ENCODE assay signal across 17 cellular contexts in the genomic region with DNA sequence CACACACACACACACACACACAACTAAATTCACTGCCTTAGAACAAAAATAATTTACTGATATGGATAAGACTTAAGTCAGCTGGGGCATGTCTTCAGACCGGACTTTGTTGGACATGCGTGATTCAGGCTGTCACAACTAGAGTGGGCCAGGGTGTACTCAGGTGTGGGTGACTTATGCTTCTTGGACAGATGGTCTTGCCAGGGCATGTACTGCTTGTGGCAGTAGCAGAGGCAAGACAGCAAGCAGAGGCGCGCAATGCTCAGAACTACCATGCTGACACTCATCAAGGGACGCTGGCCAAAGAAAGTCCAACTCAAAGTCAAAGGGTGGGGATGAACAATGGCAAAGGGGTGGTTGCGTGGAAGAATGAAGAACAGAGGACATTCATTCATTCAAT.
DNase-seq lines count a peak whose midpoint lies in the region; ATAC-seq, FAIRE-seq and TF ChIP-seq lines count a peak whose summit lies in the region.
"Had no signal": no experiment of that assay in that cellular context is flagged by ENCODE, and none has a peak within 500 bp of the region (broad histone marks: within the 10 kb centered on the region; RNA-seq: fewer than 3 reads in every experiment).

No MANE protein-coding gene starts in this region.

- intact Hi-C loops in mammary epithelial cell (cut with micrococcal nuclease) (no loop called here), breast epithelium (cut with DNase I; ENCODE audit: low total_unique reads) (no loop called here), HepG2 (cut with micrococcal nuclease; ENCODE audit: unreplicated experiment) (no loop called here)

- BruUV-seq in mammary epithelial cell (replicated peaks; lab: Mats Ljungman, UMichigan) = no TSS peak
- BruUV-seq in HepG2 (replicated peaks; lab: Mats Ljungman, UMichigan) = no TSS peak

- H3K27ac ChIP-seq in mammary epithelial cell (ENCODE audit: insufficient read depth, low read depth, low read length) (no peak overlapping the region), breast epithelium (no peak overlapping the region), neural progenitor cell (no peak overlapping the region), suprapubic skin (no peak overlapping the region), HepG2 (ENCODE audit: extremely low read length, insufficient read depth, low read length) (no peak overlapping the region)
- H3K27ac ChIP-seq: BLaER1, HL-60 had no signal

- 85% methylated on average over 6 of the region's 6 CpGs for WGBS in mammary epithelial cell (ENCODE audit: low coverage, missing lambda C conversion rate)
- WGBS in suprapubic skin = 75% methylated on average over 6 of the region's 6 CpGs
- 50% methylated on average over 6 of the region's 6 CpGs for WGBS in HepG2 (ENCODE audit: low lambda C conversion rate)

- TF ChIP-seq CTCF in mammary epithelial cell (conservative IDR thresholded peaks at IDR 0.05 in 1 of 2, IDR thresholded peaks at IDR 0.05 in 1 of 2; ENCODE audit: extremely low read depth in 1 of 2, insufficient read depth in 1 of 2, low read depth in 1 of 2, low read length in 2 of 2) (no peak), breast epithelium (IDR thresholded peaks at IDR 0.05) (no peak), epithelial cell of esophagus (IDR thresholded peaks at IDR 0.05; ENCODE audit: insufficient read depth, low read depth, low read length, missing control alignments) (no peak), neural progenitor cell (IDR thresholded peaks at IDR 0.05) (no peak), suprapubic skin (IDR thresholded peaks at IDR 0.05) (no peak), HepG2 (CRISPR knock-in tag; IDR thresholded peaks at IDR 0.05) (no peak)

- no peaks in the 10 kb centered on the region for H3F3A ChIP-seq in neural progenitor cell (ENCODE audit: low read depth)

- H3K79me2 ChIP-seq in mammary epithelial cell (ENCODE audit: insufficient read depth, low read length) (no peaks in the 10 kb centered on the region), neural progenitor cell (ENCODE audit: low read depth) (no peaks in the 10 kb centered on the region), HepG2 (ENCODE audit: insufficient read depth, low read length) (no peaks in the 10 kb centered on the region)

- H3K27me3 ChIP-seq in mammary epithelial cell (ENCODE audit: insufficient read depth, low read length) (no peaks in the 10 kb centered on the region), breast epithelium (no peaks in the 10 kb centered on the region), neural progenitor cell (no peaks in the 10 kb centered on the region), suprapubic skin (no peaks in the 10 kb centered on the region), HepG2 (ENCODE audit: control insufficient read depth in 1 of 2, insufficient read depth in 2 of 2, low read length in 2 of 2) (no peaks in the 10 kb centered on the region)
- H3K27me3 ChIP-seq: BLaER1 had no signal

- H3K4me2 ChIP-seq in mammary epithelial cell (ENCODE audit: insufficient read depth, low read depth, low read length) (no peak overlapping the region), neural progenitor cell (no peak overlapping the region), HepG2 (ENCODE audit: low read depth, low read length) (no peak overlapping the region)
- H3K4me2 ChIP-seq: BLaER1, GM23338 had no signal

- H4K20me1 ChIP-seq in mammary epithelial cell (ENCODE audit: insufficient read depth, low read length) = no peaks in the 10 kb centered on the region
- no peaks in the 10 kb centered on the region for H4K20me1 ChIP-seq in neural progenitor cell (ENCODE audit: low read depth)
- no peaks in the 10 kb centered on the region for H4K20me1 ChIP-seq in HepG2 (ENCODE audit: insufficient read depth, low read length)
- H4K20me1 ChIP-seq: BLaER1 had no signal

- peak overlapping the region; percentile 51 for H3K27ac Mint-ChIP-seq in neural progenitor cell
- H3K27ac Mint-ChIP-seq: CD14-positive monocyte; CD4-positive, alpha-beta memory T cell; GM23338 had no signal

- no peak overlapping the region for H3K9ac ChIP-seq in mammary epithelial cell (ENCODE audit: insufficient read depth, low read length)
- H3K9ac ChIP-seq in neural progenitor cell = no peak overlapping the region
- H3K9ac ChIP-seq in HepG2 (ENCODE audit: insufficient read depth, low read depth, low read length) = no peak overlapping the region
- H3K9ac ChIP-seq: BLaER1 had no signal

- no peaks in the 10 kb centered on the region for H3K9me3 ChIP-seq in mammary epithelial cell (replicated peaks; ENCODE audit: insufficient read depth, low read length)
- H3K9me3 ChIP-seq in breast epithelium = no peaks in the 10 kb centered on the region
- no peaks in the 10 kb centered on the region for H3K9me3 ChIP-seq in neural progenitor cell (ENCODE audit: low read depth)
- H3K9me3 ChIP-seq in suprapubic skin = no peaks in the 10 kb centered on the region
- peaks cover 96% of the 10 kb centered on the region for H3K9me3 ChIP-seq in HepG2 (ENCODE audit: low read length)
- H3K9me3 ChIP-seq: BLaER1 had no signal

- no peak for FAIRE-seq in HepG2 (lab: Jason Lieb, UNC)
- FAIRE-seq: H54 had no signal

- DNase-seq in mammary epithelial cell (peak; percentile 31), breast epithelium (ENCODE audit: low spot score in 2 of 2) (no peak), epithelial cell of esophagus (ENCODE audit: low read depth) (peak; percentile 68), neural progenitor cell (ENCODE audit: low spot score) (no peak), NCI-H1930 (lab: John Stamatoyannopoulos, UW) (no peak), suprapubic skin (ENCODE audit: low spot score in 2 of 2) (no peak), HepG2 (ENCODE audit: low spot score) (no peak)
- DNase-seq: 8988T; CD4-positive, alpha-beta memory T cell; DMS79 treated with DMSO at 0.1 percent for 48 hours; GF-D8; HCEC 1CT had no signal

- no peaks in the 10 kb centered on the region for H3K27me3 Mint-ChIP-seq in neural progenitor cell (ENCODE audit: insufficient read depth, low read depth)
- H3K27me3 Mint-ChIP-seq: CD4-positive, alpha-beta memory T cell had no signal

- POLR2A ChIA-PET in HepG2 (lab: Yijun Ruan, JAX) = no interaction called here

- H3K4me3 Mint-ChIP-seq in neural progenitor cell = no peak overlapping the region
- H3K4me3 Mint-ChIP-seq: CD14-positive monocyte; CD4-positive, alpha-beta memory T cell; GM23338 had no signal

- H3K36me3 Mint-ChIP-seq in neural progenitor cell = no peaks in the 10 kb centered on the region
- H3K36me3 Mint-ChIP-seq: CD14-positive monocyte; CD4-positive, alpha-beta memory T cell had no signal

- TF ChIP-seq RAD21 in HepG2 (CRISPR knock-in tag; IDR thresholded peaks at IDR 0.05) = no peak

- H3K4me1 ChIP-seq in mammary epithelial cell (ENCODE audit: insufficient read depth, low read length) (peaks cover 5% of the 10 kb centered on the region), breast epithelium (no peaks in the 10 kb centered on the region), neural progenitor cell (no peaks in the 10 kb centered on the region), suprapubic skin (no peaks in the 10 kb centered on the region), HepG2 (ENCODE audit: insufficient read depth, low read length) (no peaks in the 10 kb centered on the region)
- H3K4me1 ChIP-seq: BLaER1 had no signal

- dilution Hi-C loops in mammary epithelial cell (cut with HindIII; ENCODE audit: low sequenced_read_pairs) = no loop called here

- in situ Hi-C loops in mammary epithelial cell (cut with MboI; ENCODE audit: low sequenced_read_pairs in 2 of 2) (no loop called here), HepG2 (cut with HindIII; ENCODE audit: extremely low pct_ligation_motif_present, low pct_unique_long_range_greater_than_20kb) (no loop called here)

- peak overlapping the region; percentile 18 for H2AFZ ChIP-seq in mammary epithelial cell (ENCODE audit: low read depth, low read length)
- no peak overlapping the region for H2AFZ ChIP-seq in neural progenitor cell (replicated peaks)
- H2AFZ ChIP-seq in HepG2 (ENCODE audit: low read length) = no peak overlapping the region
- H2AFZ ChIP-seq: GM23338 had no signal

- no peaks in the 10 kb centered on the region for H3K4me1 Mint-ChIP-seq in neural progenitor cell
- H3K4me1 Mint-ChIP-seq: CD14-positive monocyte; CD4-positive, alpha-beta memory T cell; GM23338 had no signal

- TF ChIP-seq EP300 in suprapubic skin (IDR thresholded peaks at IDR 0.05) (no peak), HepG2 (IDR thresholded peaks at IDR 0.05; ENCODE audit: low read depth in 2 of 2, low read length in 2 of 2) (no peak), HepG2 (CRISPR knock-in tag; IDR thresholded peaks at IDR 0.05; ENCODE audit: borderline replicate concordance) (no peak)

- no peak for TF ChIP-seq POLR2A in breast epithelium (IDR thresholded peaks at IDR 0.05)
- no peak for TF ChIP-seq POLR2A in suprapubic skin (IDR thresholded peaks at IDR 0.05)
- no peak for TF ChIP-seq POLR2A in HepG2 (IDR thresholded peaks at IDR 0.05; ENCODE audit: insufficient read depth in 1 of 2, low read depth in 2 of 2, low read length in 2 of 2)

- H3K36me3 ChIP-seq in mammary epithelial cell (ENCODE audit: insufficient read depth, low read length) (no peaks in the 10 kb centered on the region), breast epithelium (no peaks in the 10 kb centered on the region), neural progenitor cell (no peaks in the 10 kb centered on the region), suprapubic skin (no peaks in the 10 kb centered on the region), HepG2 (replicated peaks in 1 of 2; ENCODE audit: control insufficient read depth in 1 of 2, insufficient read depth in 2 of 2, low read length in 2 of 2) (no peaks in the 10 kb centered on the region)
- H3K36me3 ChIP-seq: BLaER1 had no signal

- CTCF ChIA-PET in mammary epithelial cell (lab: Charles Lee; ENCODE audit: low non-redundant PET) (no interaction called here), HepG2 (lab: Yijun Ruan, JAX; ENCODE audit: low intra/inter-chr PET ratio, low total read pairs) (no interaction called here)

- no peaks in the 10 kb centered on the region for H3K9me3 Mint-ChIP-seq in neural progenitor cell

- no peak overlapping the region for H3K4me3 ChIP-seq in mammary epithelial cell (replicated peaks in 1 of 3; ENCODE audit: insufficient read depth in 1 of 3, low read depth in 2 of 3, low read length in 3 of 3)
- H3K4me3 ChIP-seq in breast epithelium = no peak overlapping the region
- no peak overlapping the region for H3K4me3 ChIP-seq in epithelial cell of esophagus (ENCODE audit: low read length)
- H3K4me3 ChIP-seq in neural progenitor cell = no peak overlapping the region
- H3K4me3 ChIP-seq in suprapubic skin = no peak overlapping the region
- H3K4me3 ChIP-seq in HepG2 (replicated peaks in 1 of 3; ENCODE audit: insufficient read depth in 1 of 3, low read depth in 2 of 3, low read length in 3 of 3) = no peak overlapping the region
- H3K4me3 ChIP-seq: BLaER1, GM23338 had no signal

- no peak for ATAC-seq in HepG2
- ATAC-seq: GM23338 had no signal

TF ChIP-seq in HepG2, 621 proteins besides CTCF, POLR2A, EP300 and RAD21 (continues in another document):
- no peak for TF ChIP-seq ZNF839 (CRISPR knock-in tag; IDR thresholded peaks at IDR 0.05; ENCODE audit: borderline replicate concordance)
- TF ChIP-seq ZNF614 (CRISPR knock-in tag; IDR thresholded peaks at IDR 0.05; ENCODE audit: borderline replicate concordance) = no peak

Comparison
In these comparisons a context has a peak if more than half of its experiments do, and no peak if none do; other contexts are left out.
1. DNase-seq: peak in mammary epithelial cell (single experiment) and epithelial cell of esophagus (single experiment); none in breast epithelium (0 of 2), neural progenitor cell (single experiment), NCI-H1930 (0 of 2), suprapubic skin (0 of 2) and HepG2 (single experiment).